20 cellular contexts compared by ENCODE assay signal in genomic region chr19:55227241-55228014, GRCh38. TPM values are rescaled to one million over a fixed set of nuclear protein-coding genes. Genes with fewer than 3 reads are reported as not detected.
A peak's percentile ranks its signal among the peaks of the same experiment; 100 is the strongest.
DNase-seq lines count a peak whose midpoint lies in the region; ATAC-seq, FAIRE-seq and TF ChIP-seq lines count a peak whose summit lies in the region.
"Had no signal": no experiment of that assay in that cellular context is flagged by ENCODE, and none has a peak within 500 bp of the region (broad histone marks: within the 10 kb centered on the region; RNA-seq: fewer than 3 reads in every experiment).

No MANE protein-coding gene starts in this region.

- H3K36me3 ChIP-seq in right atrium auricular region (peaks cover 31% of the 10 kb centered on the region), K562 (ENCODE audit: control insufficient read depth, insufficient read depth, low read length) (peaks cover 70% of the 10 kb centered on the region; the same call in 1 of the 3 replicates), right lobe of liver (peaks cover 0 to 25% (median 6%) of the 10 kb centered on the region in 4 donors), stomach smooth muscle (ENCODE audit: control insufficient read depth in 2 of 2, insufficient read depth in 2 of 2, low read length in 2 of 2) (peaks cover 14 to 22% of the 10 kb centered on the region in 2 donors), breast epithelium (peaks cover 16% of the 10 kb centered on the region)

- WGBS in K562 (ENCODE audit: insufficient coverage, low coverage, missing lambda C conversion rate): 92% methylated on average over 18 of the region's 25 CpGs
- 68% methylated on average over 9 of the region's 25 CpGs for WGBS in right lobe of liver (ENCODE audit: insufficient coverage, low coverage, low lambda C conversion rate, missing lambda C conversion rate)

- TF ChIP-seq POLR2A in K562 (conservative IDR thresholded peaks at IDR 0.05): no peak; the same call in 1 of the 2 replicates
- TF ChIP-seq POLR2A in right lobe of liver (IDR thresholded peaks at IDR 0.05): no peak
- no peak for TF ChIP-seq POLR2A in breast epithelium (IDR thresholded peaks at IDR 0.05)

- no peaks in the 10 kb centered on the region for H3K79me2 ChIP-seq in K562 (ENCODE audit: control insufficient read depth, insufficient read depth, low read length)

- no peak overlapping the region for H3K4me2 ChIP-seq in K562 (ENCODE audit: insufficient read depth, low read length)

- H3K4me3 ChIP-seq in right atrium auricular region (no peak overlapping the region), K562 (no peak overlapping the region), right lobe of liver (peak overlapping the region in 2 of 3 donors; percentile 16 to 48), stomach smooth muscle (ENCODE audit: low read length in 2 of 2) (peak overlapping the region in 1 of 2 donors; percentile 22), breast epithelium (no peak overlapping the region)
- H3K4me3 ChIP-seq: left lung, pancreas, tibial nerve had no signal

- H4K20me1 ChIP-seq in K562 (replicated peaks; ENCODE audit: control insufficient read depth, insufficient read depth, low read length): no peaks in the 10 kb centered on the region

- H3K27ac ChIP-seq in right atrium auricular region (no peak overlapping the region), K562 (ENCODE audit: extremely low read depth, low read depth, low read length) (no peak overlapping the region), right lobe of liver (peak overlapping the region in 2 of 3 donors; percentile 74 to 78), stomach smooth muscle (ENCODE audit: low read length) (peak overlapping the region; percentile 64), breast epithelium (no peak overlapping the region)
- H3K27ac ChIP-seq: left lung, pancreas, tibial nerve had no signal

- H3K27me3 ChIP-seq in right atrium auricular region (no peaks in the 10 kb centered on the region), K562 (ENCODE audit: control insufficient read depth in 2 of 2, insufficient read depth in 2 of 2, low read length in 2 of 2) (no peaks in the 10 kb centered on the region), right lobe of liver (no peaks in the 10 kb centered on the region), stomach smooth muscle (ENCODE audit: control insufficient read depth in 1 of 2, insufficient read depth in 2 of 2, low read length in 2 of 2) (no peaks in the 10 kb centered on the region), breast epithelium (no peaks in the 10 kb centered on the region)
- H3K27me3 ChIP-seq: left lung, pancreas, tibial nerve had no signal

- ATAC-seq in Right ventricle myocardium inferior (peak; percentile 12), K562 (peak; percentile 5; the same call in 2 of the 3 replicates), right lobe of liver (no peak), HG03432 (IDR thresholded peaks at IDR 0.05; ENCODE audit: unreplicated experiment) (no peak)
- ATAC-seq: left lung; stimulated activated memory B cell treated with anti-CD40 and anti-IgM and Interleukin-4, amounts not matched to agents 10 μg/mL and 1 μg/mL and 100 μg/mL, for 72 hours had no signal

- H3K9ac ChIP-seq in K562 (ENCODE audit: insufficient read depth in 1 of 2, low read depth in 2 of 2, low read length in 2 of 2): peak overlapping the region in 1 of 2 experiments; percentile 33; a peak in 1 of 4 replicates
- no peak overlapping the region for H3K9ac ChIP-seq in stomach smooth muscle (ENCODE audit: low read length in 2 of 2)

- no peak for TF ChIP-seq EP300 in K562 (IDR thresholded peaks at IDR 0.05; ENCODE audit: low read length)

- intact Hi-C loops in Right ventricle myocardium inferior (cut with DNase I) (no loop called here), K562 (cut with micrococcal nuclease) (no loop called here), right lobe of liver (cut with DNase I) (no loop called here), breast epithelium (cut with DNase I; ENCODE audit: low total_unique reads) (no loop called here)

- no peaks in the 10 kb centered on the region for H3K9me3 ChIP-seq in right atrium auricular region
- no peaks in the 10 kb centered on the region for H3K9me3 ChIP-seq in K562 (replicated peaks; ENCODE audit: control insufficient read depth, insufficient read depth, low read depth, low read length)
- no peaks in the 10 kb centered on the region for H3K9me3 ChIP-seq in right lobe of liver
- H3K9me3 ChIP-seq in stomach smooth muscle (ENCODE audit: control insufficient read depth in 2 of 2, low read length in 2 of 2): no peaks in the 10 kb centered on the region
- no peaks in the 10 kb centered on the region for H3K9me3 ChIP-seq in breast epithelium
- H3K9me3 ChIP-seq: left lung, pancreas, tibial nerve had no signal

- TF ChIP-seq CTCF in right atrium auricular region (IDR thresholded peaks at IDR 0.05): no peak
- no peak for TF ChIP-seq CTCF in K562 (IDR thresholded peaks at IDR 0.05 in 2 of 3, conservative IDR thresholded peaks at IDR 0.05 in 1 of 3; ENCODE audit: insufficient read depth in 2 of 3, low read depth in 1 of 3, low read length in 3 of 3)
- no peak for TF ChIP-seq CTCF in right lobe of liver (IDR thresholded peaks at IDR 0.05)
- TF ChIP-seq CTCF in breast epithelium (IDR thresholded peaks at IDR 0.05): no peak

- in situ Hi-C loops in K562 (cut with MboI): no loop called here

- TF ChIP-seq RAD21 in K562 (CRISPR knock-in tag; conservative IDR thresholded peaks at IDR 0.05 in 1 of 2, IDR thresholded peaks at IDR 0.05 in 1 of 2): no peak

- BruUV-seq in K562 (replicated peaks; lab: Mats Ljungman, UMichigan): no TSS peak

- H3K4me1 ChIP-seq in right atrium auricular region (peaks cover 0 to 23% of the 10 kb centered on the region in 2 donors), K562 (replicated peaks in 1 of 2; ENCODE audit: control insufficient read depth in 2 of 2, insufficient read depth in 2 of 2, low read length in 2 of 2) (peaks cover 0 to 52% of the 10 kb centered on the region in 2 experiments; a peak in 2 of 5 replicates), right lobe of liver (peaks cover 0 to 13% (median 5%) of the 10 kb centered on the region in 4 donors), stomach smooth muscle (ENCODE audit: control insufficient read depth, insufficient read depth, low read length) (peaks cover 20% of the 10 kb centered on the region), breast epithelium (no peaks in the 10 kb centered on the region)
- H3K4me1 ChIP-seq: left lung, pancreas, tibial nerve had no signal

- DNase-seq in Right ventricle myocardium inferior (ENCODE audit: missing footprints) (no peak), right atrium auricular region (ENCODE audit: low spot score) (no peak), K562 (ENCODE audit: extremely low read depth in 1 of 4, low spot score in 3 of 4) (peak in 1 of 4 experiments; percentile 10), right lobe of liver (peak in 2 of 3 donors; percentile 52 to 57), breast epithelium (ENCODE audit: low spot score in 2 of 2) (no peak)
- no peak for DNase-seq in activated CD4-positive, alpha-beta T cell treated with anti-CD3 and anti-CD28 coated beads, Interleukin-2, amount 50 U/mL, for 48 hours
- DNase-seq: activated CD4-positive, CD25-positive, alpha-beta regulatory T cell; GDM1; glutamatergic neuron; NCI-H2171; NCI-H524 treated with DMSO at 0.1 percent for 48 hours; T1000 had no signal

- CTCF ChIA-PET in K562 (lab: Yijun Ruan, JAX; ENCODE audit: low intra/inter-chr PET ratio): no interaction called here

- H2AFZ ChIP-seq in K562 (ENCODE audit: low read depth, low read length): no peak overlapping the region

- no peak for FAIRE-seq in K562 (lab: Jason Lieb, UNC)
- FAIRE-seq: pancreas had no signal

- POLR2A ChIA-PET in K562 (lab: Yijun Ruan, JAX): interaction anchor here (0.6 to 2.2 kb wide), 6 partner anchors 11 to 361 kb away, joined by 3 to 13 read pairs (median 5); partner anchors contain the start of gene PPP6R1

- peaks cover 3% of the 10 kb centered on the region for H3K9me1 ChIP-seq in K562 (ENCODE audit: control insufficient read depth, insufficient read depth, low read length)

RNA-seq across cellular contexts. Expression of gene TMEM86B, which starts 1.1 kb away (rescaled TPM):
- total RNA-seq in Right ventricle myocardium inferior (1.6 TPM), right atrium auricular region (1 to 10 TPM in 1 of 2 donors, not detected in 1; 1.3 TPM), K562 (2014; rRNA removed) (3.9 and 4.6 TPM in 2 replicates), K562 (2014; rRNA removed; fragmentation: Illumina TruSeq; extraction: Trizol) (0.19 and 0.55 TPM in 2 replicates), K562 (2015; rRNA removed; fragmentation: Illumina TruSeq; extraction: Trizol) (2.1 TPM in 2 replicates), K562 (2021) (5.7 and 6.3 TPM in 2 replicates), right lobe of liver (10 to 100 TPM in 5 of 6 experiments, 1 to 10 TPM in 1; 8.8 to 22.2 (median 14.0) TPM), breast epithelium (1 to 10 TPM in 2 of 3 donors, under 1 TPM in 1; 0.80 to 3.6 (median 1.6) TPM)
- total RNA-seq in K562 (2011; cell fraction: chromatin; rRNA removed; ENCODE audit: low replicate concordance): 8.0 and 35.1 TPM in 2 replicates
- total RNA-seq in K562 (2011; cell fraction: nucleolus; rRNA removed): 26.1 and 32.9 TPM in 2 replicates
- 13.7 and 16.3 TPM in 2 replicates for total RNA-seq in K562 (2011; cell fraction: nucleoplasm; rRNA removed)
- polyA plus RNA-seq in K562 (2011; rRNA removed) (1.3 and 3.2 TPM in 2 replicates), K562 (2014; fragmentation: Illumina TruSeq; extraction: Trizol) (2.2 and 5.1 TPM in 2 replicates), K562 (2014; fragmentation: Nextera tagmentation; extraction: Ambion mirVana) (under 1 TPM; 0.28 to 0.41 TPM), K562 (2014; rRNA removed) (6.2 and 7.9 TPM in 2 replicates)
- polyA plus RNA-seq in K562 (2011; cell fraction: cytosol; rRNA removed): 2.8 and 7.3 TPM in 2 replicates
- polyA plus RNA-seq in K562 (2011; cell fraction: nucleus; rRNA removed): 23.8 and 45.7 TPM in 2 replicates
- 5.1 and 12.3 TPM in 2 replicates for polyA plus RNA-seq in K562 (2012)
- polyA minus RNA-seq in K562 (2011; rRNA and poly(A)+ RNA removed): 0.81 and 1.5 TPM in 2 replicates
- 1.2 TPM in 1 of 2 replicates, not detected in the other for polyA minus RNA-seq in K562 (2011; cell fraction: cytosol; rRNA and poly(A)+ RNA removed)
- 4.4 and 5.9 TPM in 2 replicates for polyA minus RNA-seq in K562 (2011; cell fraction: nucleus; rRNA and poly(A)+ RNA removed)

RNA-seq across cellular contexts. Expression of gene PTPRH, which starts 18.1 kb away (rescaled TPM):
- 0.87 TPM for total RNA-seq in Right ventricle myocardium inferior
- 1 to 10 TPM; 1.3 to 7.8 TPM for total RNA-seq in right atrium auricular region
- total RNA-seq in K562 (2011; cell fraction: chromatin; rRNA removed; ENCODE audit: low replicate concordance): 57.9 and 171 TPM in 2 replicates
- 67.1 and 78.4 TPM in 2 replicates for total RNA-seq in K562 (2011; cell fraction: nucleolus; rRNA removed)
- total RNA-seq in K562 (2011; cell fraction: nucleoplasm; rRNA removed): 53.0 and 59.6 TPM in 2 replicates
- total RNA-seq in K562 (2014; rRNA removed): 24.0 and 36.5 TPM in 2 replicates
- total RNA-seq in K562 (2014; rRNA removed; fragmentation: Illumina TruSeq; extraction: Trizol): 14.7 and 17.6 TPM in 2 replicates
- 18.6 and 19.0 TPM in 2 replicates for total RNA-seq in K562 (2015; rRNA removed; fragmentation: Illumina TruSeq; extraction: Trizol)
- total RNA-seq in K562 (2021): 25.5 and 26.4 TPM in 2 replicates
- polyA plus RNA-seq in K562 (2011; rRNA removed): 33.6 and 34.3 TPM in 2 replicates
- polyA plus RNA-seq in K562 (2011; cell fraction: cytosol; rRNA removed): 31.6 and 38.9 TPM in 2 replicates
- 66.1 and 111 TPM in 2 replicates for polyA plus RNA-seq in K562 (2011; cell fraction: nucleus; rRNA removed)
- polyA plus RNA-seq in K562 (2012): 19.2 and 61.5 TPM in 2 replicates
- polyA plus RNA-seq in K562 (2014; fragmentation: Illumina TruSeq; extraction: Trizol): 31.2 and 33.2 TPM in 2 replicates
- 1 to 10 TPM in 1 of 2 experiments, under 1 TPM in 1; 0.87 to 2.9 TPM for polyA plus RNA-seq in K562 (2014; fragmentation: Nextera tagmentation; extraction: Ambion mirVana)
- 22.7 and 22.8 TPM in 2 replicates for polyA plus RNA-seq in K562 (2014; rRNA removed)
- 34.7 and 44.2 TPM in 2 replicates for polyA minus RNA-seq in K562 (2011; rRNA and poly(A)+ RNA removed)
- polyA minus RNA-seq in K562 (2011; cell fraction: cytosol; rRNA and poly(A)+ RNA removed): 15.8 and 20.3 TPM in 2 replicates
- 46.6 and 47.5 TPM in 2 replicates for polyA minus RNA-seq in K562 (2011; cell fraction: nucleus; rRNA and poly(A)+ RNA removed)
- 10 to 100 TPM in 3 of 6 experiments, 1 to 10 TPM in 3; 4.2 to 25.9 (median 12.9) TPM for total RNA-seq in right lobe of liver
- total RNA-seq in breast epithelium: 10 to 100 TPM in 1 of 3 donors, 1 to 10 TPM in 1, under 1 TPM in 1; 0.73 to 10.2 (median 2.1) TPM
- polyA plus RNA-seq: IgD-negative memory B cell had no signal

RNA-seq across cellular contexts. Expression of gene PPP6R1, which starts 31.4 kb away (rescaled TPM):
- total RNA-seq in Right ventricle myocardium inferior: 39.5 TPM
- 10 to 100 TPM; 28.7 to 35.5 TPM for total RNA-seq in right atrium auricular region
- total RNA-seq in K562 (2011; cell fraction: chromatin; rRNA removed; ENCODE audit: low replicate concordance): 138 and 331 TPM in 2 replicates
- 170 and 181 TPM in 2 replicates for total RNA-seq in K562 (2011; cell fraction: nucleolus; rRNA removed)
- total RNA-seq in K562 (2011; cell fraction: nucleoplasm; rRNA removed): 119 and 126 TPM in 2 replicates
- total RNA-seq in K562 (2014; rRNA removed): 58.3 and 78.9 TPM in 2 replicates
- 25.5 and 28.1 TPM in 2 replicates for total RNA-seq in K562 (2014; rRNA removed; fragmentation: Illumina TruSeq; extraction: Trizol)
- 37.2 and 39.6 TPM in 2 replicates for total RNA-seq in K562 (2015; rRNA removed; fragmentation: Illumina TruSeq; extraction: Trizol)
- total RNA-seq in K562 (2021): 115 and 135 TPM in 2 replicates
- polyA plus RNA-seq in K562 (2011; rRNA removed): 37.0 and 59.5 TPM in 2 replicates
- 51.6 and 73.6 TPM in 2 replicates for polyA plus RNA-seq in K562 (2011; cell fraction: cytosol; rRNA removed)
- 101 and 109 TPM in 2 replicates for polyA plus RNA-seq in K562 (2011; cell fraction: nucleus; rRNA removed)
- 69.7 and 88.1 TPM in 2 replicates for polyA plus RNA-seq in K562 (2012)
- polyA plus RNA-seq in K562 (2014; fragmentation: Illumina TruSeq; extraction: Trizol): 42.6 and 75.6 TPM in 2 replicates
- polyA plus RNA-seq in K562 (2014; fragmentation: Nextera tagmentation; extraction: Ambion mirVana): under 1 TPM; 0.48 to 0.89 TPM
- 72.9 and 82.6 TPM in 2 replicates for polyA plus RNA-seq in K562 (2014; rRNA removed)
- 47.1 and 60.9 TPM in 2 replicates for polyA minus RNA-seq in K562 (2011; rRNA and poly(A)+ RNA removed)
- polyA minus RNA-seq in K562 (2011; cell fraction: cytosol; rRNA and poly(A)+ RNA removed): 68.7 and 77.1 TPM in 2 replicates
- polyA minus RNA-seq in K562 (2011; cell fraction: nucleus; rRNA and poly(A)+ RNA removed): 31.9 and 52.0 TPM in 2 replicates
- total RNA-seq in right lobe of liver: 10 to 100 TPM; 26.4 to 39.6 (median 30.2) TPM
- 10 to 100 TPM; 23.8 to 31.5 (median 28.2) TPM for total RNA-seq in breast epithelium

RNA-seq across cellular contexts. Expression of gene SYT5, which starts 47.3 kb away (rescaled TPM):
- not detected for total RNA-seq in Right ventricle myocardium inferior
- total RNA-seq in right atrium auricular region: under 1 TPM in 1 of 2 donors, not detected in 1; 0.08 TPM
- total RNA-seq in K562 (2011; cell fraction: chromatin; rRNA removed; ENCODE audit: low replicate concordance): 8.2 and 12.8 TPM in 2 replicates
- total RNA-seq in K562 (2011; cell fraction: nucleolus; rRNA removed): 5.1 and 5.5 TPM in 2 replicates
- total RNA-seq in K562 (2011; cell fraction: nucleoplasm; rRNA removed): 8.5 and 9.7 TPM in 2 replicates
- total RNA-seq in K562 (2014; rRNA removed): 9.9 and 15.7 TPM in 2 replicates
- 8.8 and 9.8 TPM in 2 replicates for total RNA-seq in K562 (2014; rRNA removed; fragmentation: Illumina TruSeq; extraction: Trizol)
- 6.6 and 7.2 TPM in 2 replicates for total RNA-seq in K562 (2015; rRNA removed; fragmentation: Illumina TruSeq; extraction: Trizol)
- 19.9 and 20.9 TPM in 2 replicates for total RNA-seq in K562 (2021)
- 3.9 and 5.0 TPM in 2 replicates for polyA plus RNA-seq in K562 (2011; rRNA removed)
- 4.3 and 6.8 TPM in 2 replicates for polyA plus RNA-seq in K562 (2011; cell fraction: cytosol; rRNA removed)
- 5.3 and 5.7 TPM in 2 replicates for polyA plus RNA-seq in K562 (2011; cell fraction: nucleus; rRNA removed)
- polyA plus RNA-seq in K562 (2012): 15.2 and 38.7 TPM in 2 replicates
- polyA plus RNA-seq in K562 (2014; fragmentation: Illumina TruSeq; extraction: Trizol): 18.0 and 19.4 TPM in 2 replicates
- 1 to 10 TPM; 1.3 to 2.1 TPM for polyA plus RNA-seq in K562 (2014; fragmentation: Nextera tagmentation; extraction: Ambion mirVana)
- 14.2 and 15.2 TPM in 2 replicates for polyA plus RNA-seq in K562 (2014; rRNA removed)
- 2.4 and 5.1 TPM in 2 replicates for polyA minus RNA-seq in K562 (2011; rRNA and poly(A)+ RNA removed)
- polyA minus RNA-seq in K562 (2011; cell fraction: cytosol; rRNA and poly(A)+ RNA removed): 8.4 and 13.2 TPM in 2 replicates
- polyA minus RNA-seq in K562 (2011; cell fraction: nucleus; rRNA and poly(A)+ RNA removed): 3.1 and 3.4 TPM in 2 replicates
- total RNA-seq in right lobe of liver: 1 to 10 TPM in 1 of 6 experiments, under 1 TPM in 1, not detected in 4; 0.06 to 1.7 TPM
- total RNA-seq in breast epithelium: under 1 TPM in 1 of 3 donors, not detected in 2; under 0.01 TPM
- total RNA-seq: left lung, tibial nerve had no signal
- polyA plus RNA-seq: CD14-positive monocyte had no signal

RNA-seq across cellular contexts. Expression of gene HSPBP1, which starts 52.5 kb away (rescaled TPM):
- total RNA-seq in Right ventricle myocardium inferior (30.2 TPM), right atrium auricular region (10 to 100 TPM; 29.6 to 35.8 TPM), K562 (2014; rRNA removed) (54.6 and 63.3 TPM in 2 replicates), K562 (2014; rRNA removed; fragmentation: Illumina TruSeq; extraction: Trizol) (12.3 and 13.9 TPM in 2 replicates), K562 (2015; rRNA removed; fragmentation: Illumina TruSeq; extraction: Trizol) (38.7 and 41.3 TPM in 2 replicates), K562 (2021) (81.3 and 85.8 TPM in 2 replicates), right lobe of liver (10 to 100 TPM; 11.3 to 28.3 (median 15.6) TPM), breast epithelium (10 to 100 TPM; 13.3 to 36.1 (median 32.6) TPM)
- 1.8 and 7.4 TPM in 2 replicates for total RNA-seq in K562 (2011; cell fraction: chromatin; rRNA removed; ENCODE audit: low replicate concordance)
- 14.1 and 16.0 TPM in 2 replicates for total RNA-seq in K562 (2011; cell fraction: nucleolus; rRNA removed)
- total RNA-seq in K562 (2011; cell fraction: nucleoplasm; rRNA removed): 5.8 and 8.5 TPM in 2 replicates
- polyA plus RNA-seq in K562 (2011; rRNA removed) (20.6 and 30.4 TPM in 2 replicates), K562 (2014; fragmentation: Illumina TruSeq; extraction: Trizol) (21.8 and 37.7 TPM in 2 replicates), K562 (2014; fragmentation: Nextera tagmentation; extraction: Ambion mirVana) (1 to 10 TPM in 1 of 2 experiments, under 1 TPM in 1; 0.83 to 1.5 TPM), K562 (2014; rRNA removed) (59.0 and 62.3 TPM in 2 replicates)
- 38.3 and 103 TPM in 2 replicates for polyA plus RNA-seq in K562 (2011; cell fraction: cytosol; rRNA removed)
- 17.4 and 24.9 TPM in 2 replicates for polyA plus RNA-seq in K562 (2011; cell fraction: nucleus; rRNA removed)
- 67.2 and 80.0 TPM in 2 replicates for polyA plus RNA-seq in K562 (2012)
- 5.2 and 9.1 TPM in 2 replicates for polyA minus RNA-seq in K562 (2011; rRNA and poly(A)+ RNA removed)
- polyA minus RNA-seq in K562 (2011; cell fraction: cytosol; rRNA and poly(A)+ RNA removed): 23.1 and 31.8 TPM in 2 replicates
- 6.2 and 6.8 TPM in 2 replicates for polyA minus RNA-seq in K562 (2011; cell fraction: nucleus; rRNA and poly(A)+ RNA removed)

Comparison
In these comparisons a context has a peak if more than half of its experiments do, and no peak if none do; other contexts are left out.
1. ATAC-seq: peak in Right ventricle myocardium inferior (single experiment) and K562 (single experiment); none in right lobe of liver (0 of 4) and HG03432 (single experiment).
2. DNase-seq: peak in right lobe of liver (2 of 3); none in Right ventricle myocardium inferior (single experiment), right atrium auricular region (single experiment), activated CD4-positive, alpha-beta T cell treated with anti-CD3 and anti-CD28 coated beads, Interleukin-2, amount 50 U/mL, for 48 hours (0 of 2) and breast epithelium (0 of 2).
3. H3K27ac ChIP-seq: peak in right lobe of liver (2 of 3) and stomach smooth muscle (single experiment); none in right atrium auricular region (0 of 2), K562 (single experiment) and breast epithelium (0 of 2).
4. H3K4me3 ChIP-seq: peak in right lobe of liver (2 of 3); none in right atrium auricular region (0 of 2), K562 (single experiment) and breast epithelium (0 of 3).